In the genomic region with DNA sequence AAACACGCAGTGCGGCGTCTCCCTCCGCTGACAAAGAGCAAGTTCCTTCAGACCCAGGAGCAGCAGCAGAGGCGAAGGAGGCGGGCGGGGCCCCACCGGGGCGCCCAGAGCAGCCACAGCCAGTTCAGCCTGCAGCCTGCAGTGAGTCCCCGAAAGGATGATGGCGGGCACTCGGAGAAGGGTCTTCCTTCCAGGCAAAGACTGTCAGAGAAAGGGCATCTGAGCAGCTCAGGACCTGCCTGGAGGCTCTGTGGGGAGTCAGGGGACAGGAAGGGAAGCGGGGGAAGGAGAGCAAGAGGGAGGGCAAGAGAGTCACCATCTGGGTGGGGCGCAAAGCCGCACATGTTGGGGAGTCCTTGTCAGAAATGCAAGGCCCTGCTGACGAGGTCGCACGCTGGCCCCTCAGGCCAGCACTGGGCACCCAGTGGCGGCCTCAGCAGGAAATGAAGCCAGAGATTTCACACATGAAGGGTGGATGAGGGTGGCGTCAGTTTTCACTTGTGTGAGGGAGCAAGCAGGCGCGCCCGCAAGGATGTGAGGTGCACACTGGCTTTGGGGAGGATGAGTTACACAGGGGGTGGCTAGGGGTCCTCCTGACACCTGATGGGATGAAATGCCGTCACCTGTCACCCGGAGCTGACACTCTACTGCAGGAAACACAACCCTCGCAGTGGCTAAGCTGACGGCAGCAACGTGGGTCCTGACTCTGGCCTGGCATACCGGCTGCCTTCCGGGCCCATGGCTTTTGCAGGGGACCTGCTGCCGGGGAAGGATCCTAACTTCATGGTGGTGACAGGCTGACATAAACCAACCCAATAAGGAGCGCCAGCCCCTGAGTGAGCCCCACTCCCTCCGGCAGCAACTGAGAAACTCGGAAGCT, we compare ENCODE assay signal across 19 cellular contexts. TPM values are rescaled to one million over a fixed set of nuclear protein-coding genes. Genes with fewer than 3 reads are reported as not detected.
A peak's percentile ranks its signal among the peaks of the same experiment; 100 is the strongest.
DNase-seq lines count a peak whose midpoint lies in the region; TF ChIP-seq lines count a peak whose summit lies in the region.
"Had no signal": no experiment of that assay in that cellular context is flagged by ENCODE, and none has a peak within 500 bp of the region (broad histone marks: within the 10 kb centered on the region; RNA-seq: fewer than 3 reads in every experiment).

No MANE protein-coding gene starts in this region.

- peaks cover 21% of the 10 kb centered on the region for H3K79me1 ChIP-seq in mesendoderm (ENCODE audit: low read length)

- H3K27me3 Mint-ChIP-seq in progenitor cell of endocrine pancreas = no peaks in the 10 kb centered on the region
- H3K27me3 Mint-ChIP-seq: CD4-positive, alpha-beta T cell; IgD-negative memory B cell had no signal

- no peak overlapping the region for H2BK120ac ChIP-seq in mesendoderm (ENCODE audit: low read depth, low read length)

- peak overlapping the region; percentile 25 for H3K56ac ChIP-seq in mesendoderm (ENCODE audit: low read length)

- no peak overlapping the region for H3K18ac ChIP-seq in mesendoderm (ENCODE audit: low read length)

- H3K4me3 Mint-ChIP-seq in progenitor cell of endocrine pancreas (ENCODE audit: low read depth) = no peak overlapping the region
- H3K4me3 Mint-ChIP-seq: CD4-positive, alpha-beta T cell had no signal

- peaks cover 100% of the 10 kb centered on the region for H4K20me1 ChIP-seq in BLaER1

- no peak overlapping the region for H4K5ac ChIP-seq in mesendoderm (ENCODE audit: low read length)

- H3K27ac Mint-ChIP-seq in progenitor cell of endocrine pancreas = no peak overlapping the region
- H3K27ac Mint-ChIP-seq: CD4-positive, alpha-beta T cell; IgD-negative memory B cell had no signal

- H3K4me3 ChIP-seq in BLaER1 (peak overlapping the region; percentile 15), HUES6 (ENCODE audit: low read depth, low read length) (no peak overlapping the region), mesendoderm (ENCODE audit: low read length) (no peak overlapping the region)
- H3K4me3 ChIP-seq: Peyer's patch had no signal

- H3K9ac ChIP-seq in BLaER1 (peak overlapping the region; percentile 63), HUES6 (ENCODE audit: low read length) (no peak overlapping the region), mesendoderm (ENCODE audit: low read length) (no peak overlapping the region)

- H3K9me3 ChIP-seq in BLaER1 (no peaks in the 10 kb centered on the region), HUES6 (ENCODE audit: control insufficient read depth, insufficient read depth, low read depth, low read length) (no peaks in the 10 kb centered on the region)
- H3K9me3 ChIP-seq: Peyer's patch had no signal

- TF ChIP-seq CTCF in progenitor cell of endocrine pancreas (IDR thresholded peaks at IDR 0.05; ENCODE audit: unreplicated experiment) = no peak
- no peak for TF ChIP-seq CTCF in GM10266 (IDR thresholded peaks at IDR 0.05; ENCODE audit: control insufficient read depth, insufficient read depth, low read depth, missing control alignments)

- H3K36me3 Mint-ChIP-seq in progenitor cell of endocrine pancreas (ENCODE audit: insufficient read depth) = peaks cover 9% of the 10 kb centered on the region

- no peak overlapping the region for H3K23ac ChIP-seq in mesendoderm (ENCODE audit: low read length)

- peaks cover 78% of the 10 kb centered on the region for H3K36me3 ChIP-seq in BLaER1
- H3K36me3 ChIP-seq in HUES6 (ENCODE audit: control insufficient read depth, insufficient read depth, low read length) = peaks cover 57% of the 10 kb centered on the region
- H3K36me3 ChIP-seq in mesendoderm (ENCODE audit: control insufficient read depth, insufficient read depth, low read length) = peaks cover 5% of the 10 kb centered on the region

- no peak overlapping the region for H4K8ac ChIP-seq in mesendoderm (ENCODE audit: low read depth, low read length)

- DNase-seq in epithelial cell of prostate (ENCODE audit: low read depth, low spot score) = no peak
- no peak for DNase-seq in mesendoderm
- DNase-seq in progenitor cell of endocrine pancreas (ENCODE audit: low spot score, unreplicated experiment) = no peak
- no peak for DNase-seq in GM10266 (ENCODE audit: extremely low spot score)
- DNase-seq in NOMO-1 (lab: John Stamatoyannopoulos, UW; ENCODE audit: unreplicated experiment in 2 of 2) = no peak
- no peak for DNase-seq in GOT3 (lab: John Stamatoyannopoulos, UW)
- DNase-seq: Calu3; CD4-positive, alpha-beta T cell; NCI-H1417; NCI-H1930; NCI-H2171 treated with DMSO at 0.1 percent for 48 hours; NCI-H510A; Peyer's patch; SIG-M5 had no signal

- H3K4ac ChIP-seq in mesendoderm (ENCODE audit: low read depth, low read length) = no peak overlapping the region

- H3K9me3 Mint-ChIP-seq in progenitor cell of endocrine pancreas (ENCODE audit: low read depth) = no peaks in the 10 kb centered on the region
- H3K9me3 Mint-ChIP-seq: CD4-positive, alpha-beta T cell; IgD-negative memory B cell had no signal

- H3K4me2 ChIP-seq in BLaER1 = peak overlapping the region; percentile 90
- no peak overlapping the region for H3K4me2 ChIP-seq in mesendoderm (ENCODE audit: low read length)

- H2AK5ac ChIP-seq in mesendoderm (ENCODE audit: low read length) = no peak overlapping the region

- H2BK5ac ChIP-seq in mesendoderm (ENCODE audit: low read length) = no peak overlapping the region

- peaks cover 83% of the 10 kb centered on the region for H3K4me1 ChIP-seq in BLaER1
- peaks cover 30% of the 10 kb centered on the region for H3K4me1 ChIP-seq in HUES6 (ENCODE audit: control insufficient read depth, insufficient read depth, low read length)
- H3K4me1 ChIP-seq in mesendoderm (ENCODE audit: control insufficient read depth, low read depth, low read length) = no peaks in the 10 kb centered on the region

- no peaks in the 10 kb centered on the region for H3K27me3 ChIP-seq in BLaER1
- no peaks in the 10 kb centered on the region for H3K27me3 ChIP-seq in HUES6 (ENCODE audit: control insufficient read depth, insufficient read depth, low read length)
- no peaks in the 10 kb centered on the region for H3K27me3 ChIP-seq in mesendoderm (ENCODE audit: insufficient read depth, low read length, poor library complexity)
- H3K27me3 ChIP-seq: Peyer's patch had no signal

- H3K79me2 ChIP-seq in mesendoderm (ENCODE audit: control insufficient read depth, insufficient read depth, low read length) = peaks cover 40% of the 10 kb centered on the region

- peak overlapping the region; percentile 25; the same call in 1 of the 2 replicates for H3K27ac ChIP-seq in BLaER1
- 0 out of 2 replicates have a peak overlapping the region, but pooled peaks have one; percentile 42 for H3K27ac ChIP-seq in HUES6 (ENCODE audit: low read depth, low read length)
- peak overlapping the region; percentile 30 for H3K27ac ChIP-seq in epithelial cell of prostate
- no peak overlapping the region for H3K27ac ChIP-seq in mesendoderm (ENCODE audit: low read depth, low read length)
- H3K27ac ChIP-seq: Peyer's patch had no signal

- peaks cover 3% of the 10 kb centered on the region for H3K4me1 Mint-ChIP-seq in progenitor cell of endocrine pancreas (ENCODE audit: low read depth)

- H2BK15ac ChIP-seq in mesendoderm (replicated peaks; ENCODE audit: low read depth) = no peak overlapping the region

- WGBS in mesendoderm (ENCODE audit: extremely low coverage, insufficient coverage, low lambda C conversion rate) = no CpG with 5 or more reads among the region's 34 CpGs

RNA-seq across cellular contexts. Expression of a gene that starts 6.6 kb away (rescaled TPM):
- polyA plus RNA-seq in mesendoderm (2013, experiment 1 of 2) = 29.4 TPM
- polyA plus RNA-seq in mesendoderm (2013, experiment 2 of 2) = 27.1 TPM
- total RNA-seq in progenitor cell of endocrine pancreas = 54.9 and 57.0 TPM in 2 replicates

RNA-seq across cellular contexts. Expression of a gene that starts 17.1 kb away (rescaled TPM):
- 2.0 TPM for polyA plus RNA-seq in mesendoderm (2013, experiment 1 of 2)
- 2.0 TPM for polyA plus RNA-seq in mesendoderm (2013, experiment 2 of 2)
- 10.8 and 12.0 TPM in 2 replicates for total RNA-seq in progenitor cell of endocrine pancreas
- total RNA-seq: Peyer's patch had no signal
- polyA plus RNA-seq: IgD-negative memory B cell had no signal

RNA-seq across cellular contexts. Expression of a gene that starts 37.4 kb away (rescaled TPM):
- polyA plus RNA-seq in mesendoderm (2013, experiment 1 of 2) = not detected
- not detected for polyA plus RNA-seq in mesendoderm (2013, experiment 2 of 2)
- not detected in 2 replicates for total RNA-seq in progenitor cell of endocrine pancreas
- total RNA-seq: A673; Calu3; CD4-positive, alpha-beta T cell; G401; Peyer's patch had no signal
- polyA plus RNA-seq: IgD-negative memory B cell had no signal
